Comparison of ENCODE assay signal across 16 cellular contexts in the genomic region with DNA sequence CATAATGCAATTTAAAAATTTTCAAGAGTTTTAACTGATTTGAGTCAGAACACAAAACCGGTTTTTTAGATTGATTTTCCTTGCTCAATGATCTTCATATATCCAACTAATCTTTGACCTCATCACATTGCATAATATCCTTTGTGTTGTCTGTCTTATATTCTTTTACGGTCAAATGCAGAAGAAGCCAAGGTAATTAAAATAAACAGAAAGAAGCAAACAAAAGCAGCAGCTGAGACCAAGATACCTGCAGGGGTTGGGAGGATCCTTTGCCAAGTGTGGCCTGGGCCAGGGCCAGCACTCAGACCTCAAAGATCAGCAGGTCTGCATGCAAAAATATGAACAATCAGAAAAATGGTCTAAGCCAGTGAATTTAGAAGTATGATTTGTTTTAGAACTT.
DNase-seq lines count a peak whose midpoint lies in the region; FAIRE-seq and TF ChIP-seq lines count a peak whose summit lies in the region.
"Had no signal": no experiment of that assay in that cellular context is flagged by ENCODE, and none has a peak within 500 bp of the region (broad histone marks: within the 10 kb centered on the region; RNA-seq: fewer than 3 reads in every experiment).

No MANE protein-coding gene starts in this region.

- DNase-seq in COR-L47 (lab: John Stamatoyannopoulos, UW) = peak; percentile 71
- DNase-seq in DMS53 treated with DMSO at 0.1 percent for 48 hours (lab: John Stamatoyannopoulos, UW; ENCODE audit: unreplicated experiment) = peak; percentile 38
- peak; percentile 96 for DNase-seq in NCI-H69 (lab: John Stamatoyannopoulos, UW)
- DNase-seq in bronchial epithelial cell (ENCODE audit: low read depth) = peak; percentile 39
- DNase-seq in SKM-1 treated with dmso at 0.1 percent for 144 hours (lab: John Stamatoyannopoulos, UW; ENCODE audit: unreplicated experiment) = no peak
- no peak for DNase-seq in NCI-H2227 treated with DMSO at 0.1 percent for 48 hours (lab: John Stamatoyannopoulos, UW)
- DNase-seq in activated T-cell treated with anti-CD3 and anti-CD28 coated beads, Interleukin-2, amount 50 U/mL, for 1 hour = no peak
- DNase-seq: Caco-2, GM23248, HCEC 1CT, Kasumi-1, NCI-H187, NCI-H446, NCI-H774, SJCRH30, T-helper 2 cell had no signal

- no peak for FAIRE-seq in bronchial epithelial cell (lab: Jason Lieb, UNC)

- no peak overlapping the region for H3K4me3 ChIP-seq in bronchial epithelial cell (ENCODE audit: low read depth, low read length)
- H3K4me3 ChIP-seq: GM23248, SJCRH30 had no signal

- no peaks in the 10 kb centered on the region for H3K27me3 ChIP-seq in bronchial epithelial cell (ENCODE audit: control insufficient read depth, insufficient read depth, low read length)
- H3K27me3 ChIP-seq: SJCRH30 had no signal

- no peak for TF ChIP-seq CTCF in bronchial epithelial cell (IDR thresholded peaks at IDR 0.05; ENCODE audit: insufficient read depth, low read length, severe bottlenecking)

- H3K36me3 ChIP-seq in bronchial epithelial cell (ENCODE audit: control insufficient read depth, insufficient read depth, low read length) = no peaks in the 10 kb centered on the region
- H3K36me3 ChIP-seq: SJCRH30 had no signal

Comparison
In these comparisons a context has a peak if more than half of its experiments do, and no peak if none do; other contexts are left out.
1. DNase-seq: peak in COR-L47 (single experiment), DMS53 treated with DMSO at 0.1 percent for 48 hours (single experiment), NCI-H69 (single experiment) and bronchial epithelial cell (single experiment); none in SKM-1 treated with dmso at 0.1 percent for 144 hours (single experiment), NCI-H2227 treated with DMSO at 0.1 percent for 48 hours (single experiment) and activated T-cell treated with anti-CD3 and anti-CD28 coated beads, Interleukin-2, amount 50 U/mL, for 1 hour (single experiment).